ENCODE assay signal across 20 cellular contexts in genomic region chrX:72052415-72053090, GRCh38.
DNase-seq lines count a peak whose midpoint lies in the region; ATAC-seq and TF ChIP-seq lines count a peak whose summit lies in the region.
"Had no signal": no experiment of that assay in that cellular context is flagged by ENCODE, and none has a peak within 500 bp of the region (broad histone marks: within the 10 kb centered on the region; RNA-seq: fewer than 3 reads in every experiment).

No MANE protein-coding gene starts in this region.

- 0 out of 3 replicates have a peak, but pooled peaks have one; percentile 35 for ATAC-seq in RWPE2 (ENCODE audit: low read depth)
- no peak for ATAC-seq in HG03432 (IDR thresholded peaks at IDR 0.05; ENCODE audit: unreplicated experiment)
- no peak for ATAC-seq in right lobe of liver
- ATAC-seq in HG02678 (IDR thresholded peaks at IDR 0.05; ENCODE audit: unreplicated experiment), result no peak

- 65 to 70% methylated on average over 5 of the region's 5 CpGs for WGBS in esophagus, 2 donors
- WGBS in mesodermal cell (ENCODE audit: insufficient coverage in 2 of 2), 2 experiments, result no CpG with 5 or more reads among the region's 5 CpGs
- 49% methylated on average over 4 of the region's 5 CpGs for WGBS in right lobe of liver (ENCODE audit: insufficient coverage, low coverage, low lambda C conversion rate, missing lambda C conversion rate)

- TF ChIP-seq POLR2A in right lobe of liver (IDR thresholded peaks at IDR 0.05), result no peak

- no peaks in the 10 kb centered on the region for H3K27me3 ChIP-seq in RWPE2 (ENCODE audit: insufficient read depth, poor library complexity, severe bottlenecking)
- no peaks in the 10 kb centered on the region for H3K27me3 ChIP-seq in esophagus (ENCODE audit: control insufficient read depth in 1 of 2, insufficient read depth in 2 of 2, low read length in 2 of 2)
- H3K27me3 ChIP-seq in right lobe of liver, result peaks cover 0 to 5% of the 10 kb centered on the region in 2 donors
- H3K27me3 ChIP-seq: BE2C had no signal

- intact Hi-C loops in right lobe of liver (cut with DNase I), result no loop called here

- TF ChIP-seq CTCF in RWPE2 (IDR thresholded peaks at IDR 0.05; ENCODE audit: poor library complexity, severe bottlenecking) (no peak), right lobe of liver (IDR thresholded peaks at IDR 0.05) (no peak)

- H3K4me3 ChIP-seq in RWPE2 (ENCODE audit: severe bottlenecking) (no peak overlapping the region), esophagus (ENCODE audit: low read depth in 1 of 2, low read length in 2 of 2) (no peak overlapping the region), mesodermal cell (ENCODE audit: extremely low read depth, insufficient read depth, low read length, poor library complexity, severe bottlenecking) (no peak overlapping the region), right lobe of liver (no peak overlapping the region)
- H3K4me3 ChIP-seq: left ventricle myocardium inferior, prostate gland had no signal

- H3K4me1 ChIP-seq in RWPE2 (ENCODE audit: insufficient read depth, poor library complexity, severe bottlenecking) (no peaks in the 10 kb centered on the region), esophagus (ENCODE audit: control insufficient read depth in 2 of 2, insufficient read depth in 2 of 2, low read length in 1 of 2) (peaks cover 0 to 2% of the 10 kb centered on the region in 2 donors), mesodermal cell (ENCODE audit: control insufficient read depth, insufficient read depth, low read length, poor library complexity, severe bottlenecking) (peaks cover 23% of the 10 kb centered on the region), right lobe of liver (no peaks in the 10 kb centered on the region)
- H3K4me1 ChIP-seq: BE2C, left ventricle myocardium inferior, prostate gland had no signal

- no peaks in the 10 kb centered on the region for H3K9me3 ChIP-seq in RWPE2 (ENCODE audit: severe bottlenecking)
- H3K9me3 ChIP-seq in esophagus (ENCODE audit: control insufficient read depth in 2 of 2, insufficient read depth in 1 of 2, low read depth in 1 of 2, low read length in 1 of 2), result no peaks in the 10 kb centered on the region
- H3K9me3 ChIP-seq in mesodermal cell (ENCODE audit: control insufficient read depth, low read length), result no peaks in the 10 kb centered on the region
- H3K9me3 ChIP-seq in right lobe of liver, result no peaks in the 10 kb centered on the region
- H3K9me3 ChIP-seq: BE2C, left ventricle myocardium inferior, prostate gland had no signal

- DNase-seq in ELR (ENCODE audit: low read depth), result peak; percentile 29
- no peak for DNase-seq in RWPE2 (ENCODE audit: low spot score)
- no peak for DNase-seq in right lobe of liver
- no peak for DNase-seq in activated naive CD4-positive, alpha-beta T cell treated with anti-CD3 and anti-CD28 coated beads, Interleukin-2, amount 50 U/mL, for 16 hours
- DNase-seq: activated CD4-positive, alpha-beta T cell treated with anti-CD3 and anti-CD28 coated beads for 4 hours; activated naive CD8-positive, alpha-beta T cell treated with anti-CD3 and anti-CD28 coated beads for 36 hours; activated T-cell treated with anti-CD3 and anti-CD28 coated beads, Interleukin-2, amount 50 U/mL, for 24 hours; BE2C; cerebellar nuclear complex; head of caudate nucleus; left ventricle myocardium inferior; NCI-H345; Right ventricle myocardium superior had no signal

- no peaks in the 10 kb centered on the region for H3K36me3 ChIP-seq in RWPE2 (ENCODE audit: low read depth)
- H3K36me3 ChIP-seq in esophagus (ENCODE audit: control insufficient read depth in 2 of 2, insufficient read depth in 2 of 2, low read length in 1 of 2), result no peaks in the 10 kb centered on the region
- H3K36me3 ChIP-seq in mesodermal cell (ENCODE audit: control insufficient read depth, insufficient read depth, low read length), result peaks cover 3% of the 10 kb centered on the region
- no peaks in the 10 kb centered on the region for H3K36me3 ChIP-seq in right lobe of liver
- H3K36me3 ChIP-seq: BE2C, left ventricle myocardium inferior, prostate gland had no signal

- H3K27ac ChIP-seq in RWPE2 (ENCODE audit: poor library complexity, severe bottlenecking), result no peak overlapping the region
- H3K27ac ChIP-seq in esophagus (ENCODE audit: low read depth in 2 of 2, low read length in 1 of 2), result peak overlapping the region; percentile 37 to 56
- H3K27ac ChIP-seq in mesodermal cell (ENCODE audit: low read depth, low read length, severe bottlenecking), result peak overlapping the region; percentile 36
- H3K27ac ChIP-seq in right lobe of liver, result no peak overlapping the region
- H3K27ac ChIP-seq: epithelial cell of prostate, KMS-11, left ventricle myocardium inferior, prostate gland had no signal

Comparison
In these comparisons a context has a peak if more than half of its experiments do, and no peak if none do; other contexts are left out.
1. H3K27ac ChIP-seq: peak in esophagus (2 of 2) and mesodermal cell (single experiment); none in RWPE2 (single experiment) and right lobe of liver (0 of 3).